Comparison of ENCODE assay signal across 1 cellular context in genomic region chr5:177425801-177426565, GRCh38.
A peak's percentile ranks its signal among the peaks of the same experiment; 100 is the strongest.
TF ChIP-seq lines count a peak whose summit lies in the region.

No MANE protein-coding gene starts in this region.

TF ChIP-seq in GM12878, 131 proteins besides CTCF, POLR2A, EP300 and RAD21 (continued from another document):
- peak; percentile 99 for TF ChIP-seq PKNOX1 (IDR thresholded peaks at IDR 0.05)
- peak; percentile 80; the same call in 2 of the 3 replicates for TF ChIP-seq POU2F2 (IDR thresholded peaks at IDR 0.05; ENCODE audit: borderline replicate concordance, low read depth, low read length)
- peak; percentile 94 for TF ChIP-seq ZNF687 (IDR thresholded peaks at IDR 0.05)
- TF ChIP-seq FOXK2 (IDR thresholded peaks at IDR 0.05) = peak; percentile 77
- TF ChIP-seq CBX3 (IDR thresholded peaks at IDR 0.05; ENCODE audit: borderline replicate concordance, low read depth) = no peak
- no peak for TF ChIP-seq TCF12 (IDR thresholded peaks at IDR 0.05; ENCODE audit: low read depth, low read length)
- TF ChIP-seq ELK1 (IDR thresholded peaks at IDR 0.05; ENCODE audit: low read depth, low read length) = peak; percentile 56; the same call in 1 of the 2 replicates
- TF ChIP-seq CREM (IDR thresholded peaks at IDR 0.05; ENCODE audit: low read depth) = peak; percentile 85
- TF ChIP-seq E2F4 (IDR thresholded peaks at IDR 0.05; ENCODE audit: low read depth, low read length) = peak; percentile 70
- TF ChIP-seq NR2F1 (conservative IDR thresholded peaks at IDR 0.05) = peak; percentile 97
- TF ChIP-seq ATF3 (IDR thresholded peaks at IDR 0.05; ENCODE audit: borderline replicate concordance, extremely low read depth, low read depth, low read length) = no peak
- no peak for TF ChIP-seq SUZ12 (IDR thresholded peaks at IDR 0.05; ENCODE audit: unreplicated experiment)
- peak; percentile 50; the same call in 1 of the 2 replicates for TF ChIP-seq TCF3 (IDR thresholded peaks at IDR 0.05; ENCODE audit: borderline replicate concordance, insufficient read depth, low read depth, low read length)
- TF ChIP-seq LARP7 (IDR thresholded peaks at IDR 0.05) = peak; percentile 73
- peak; percentile 96 for TF ChIP-seq ATF7 (IDR thresholded peaks at IDR 0.05; ENCODE audit: low read depth)
- TF ChIP-seq EZH2 (IDR thresholded peaks at IDR 0.05; ENCODE audit: borderline replicate concordance, control insufficient read depth, low read depth, low read length) = no peak
- peak; percentile 79 for TF ChIP-seq TAF1 (IDR thresholded peaks at IDR 0.05; ENCODE audit: borderline replicate concordance, low read depth, low read length)
- peak; percentile 97; the same call in 1 of the 2 replicates for TF ChIP-seq SMARCA5 (IDR thresholded peaks at IDR 0.05)
- peak; percentile 94 for TF ChIP-seq ZNF217 (IDR thresholded peaks at IDR 0.05)
- no peak for TF ChIP-seq ASH2L (IDR thresholded peaks at IDR 0.05; ENCODE audit: borderline replicate concordance, low read depth)
- TF ChIP-seq SIN3A (IDR thresholded peaks at IDR 0.05; ENCODE audit: low read depth, low read length) = no peak
- peak; percentile 97 for TF ChIP-seq PBX3 (IDR thresholded peaks at IDR 0.05; ENCODE audit: insufficient replicate concordance, low read depth, low read length)
- 0 out of 2 replicates have a peak, but pooled peaks have one; percentile 38 for TF ChIP-seq CBFB (IDR thresholded peaks at IDR 0.05; ENCODE audit: low read depth)
- peak; percentile 84 to 89 for TF ChIP-seq IKZF2 (IDR thresholded peaks at IDR 0.05)
- no peak for TF ChIP-seq BCL3 (IDR thresholded peaks at IDR 0.05; ENCODE audit: borderline replicate concordance, insufficient read depth, low read depth, low read length, poor library complexity, severe bottlenecking)
- peak in 1 of 2 experiments; percentile 99; a peak in 2 of 4 replicates for TF ChIP-seq SRF (IDR thresholded peaks at IDR 0.05; ENCODE audit: low read depth in 2 of 2, low read length in 2 of 2)
- peak; percentile 87 for TF ChIP-seq DPF2 (IDR thresholded peaks at IDR 0.05)
- peak; percentile 65; the same call in 1 of the 2 replicates for TF ChIP-seq ZBTB40 (IDR thresholded peaks at IDR 0.05; ENCODE audit: borderline replicate concordance)
- peak; percentile 86 for TF ChIP-seq CEBPZ (IDR thresholded peaks at IDR 0.05; ENCODE audit: low read depth, low read length)
- no peak for TF ChIP-seq HDAC6 (IDR thresholded peaks at IDR 0.05; ENCODE audit: unreplicated experiment)
- peak; percentile 72 for TF ChIP-seq NBN (IDR thresholded peaks at IDR 0.05)
- no peak for TF ChIP-seq RB1 (IDR thresholded peaks at IDR 0.05; ENCODE audit: borderline replicate concordance)
- TF ChIP-seq HCFC1 (IDR thresholded peaks at IDR 0.05; ENCODE audit: low read length) = peak; percentile 9; the same call in 1 of the 2 replicates
- TF ChIP-seq ZNF207 (IDR thresholded peaks at IDR 0.05; ENCODE audit: borderline replicate concordance) = peak; percentile 82; the same call in 1 of the 2 replicates
- no peak for TF ChIP-seq SPI1 (IDR thresholded peaks at IDR 0.05; ENCODE audit: borderline replicate concordance, insufficient read depth, low read depth, low read length)
